Comparison of ENCODE assay signal across 2 cellular contexts in the genomic region with DNA sequence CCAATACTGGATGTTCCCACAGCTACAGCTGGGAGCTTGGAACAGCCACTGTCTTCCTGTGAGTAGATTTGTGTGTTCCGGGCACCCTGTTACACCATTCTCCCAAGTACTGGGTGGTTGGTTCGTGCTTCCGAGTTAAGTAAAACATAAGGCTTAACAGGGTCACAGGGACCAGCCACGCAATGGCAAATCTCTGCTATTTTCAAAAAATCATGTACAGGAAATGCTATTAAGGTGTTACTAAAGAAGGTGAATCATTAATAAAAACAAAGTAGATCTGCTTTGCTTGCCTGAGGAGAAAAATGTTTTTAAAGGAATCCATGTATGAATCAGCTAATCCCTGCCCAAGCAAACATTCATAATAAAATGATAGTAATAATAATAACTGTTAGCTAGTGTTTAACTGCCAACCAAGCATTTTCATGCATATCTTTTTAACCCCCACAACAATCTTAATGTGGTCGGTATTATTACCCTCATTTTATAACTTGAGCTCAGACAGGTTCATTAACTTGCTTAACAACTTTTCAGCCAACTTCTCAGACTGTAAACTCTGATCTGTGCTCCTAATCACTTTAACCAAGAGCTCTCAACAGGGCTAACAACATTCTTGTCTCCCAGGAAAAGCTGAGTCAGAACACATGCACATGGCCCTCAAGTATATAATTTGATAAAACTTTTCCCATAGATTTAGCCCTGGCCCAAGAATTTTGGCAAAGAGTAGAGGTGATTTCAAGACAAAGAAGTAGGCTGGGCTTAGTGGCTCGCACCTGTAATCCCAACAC.
A peak's percentile ranks its signal among the peaks of the same experiment; 100 is the strongest.
TF ChIP-seq lines count a peak whose summit lies in the region.

No MANE protein-coding gene starts in this region.

TF ChIP-seq in SK-N-SH treated with all-trans-retinoic acid at 6 μM for 48 hours, 23 proteins besides CTCF, POLR2A, EP300 and RAD21 (continued from another document):
- 0 out of 2 replicates have a peak, but pooled peaks have one; percentile 16 for TF ChIP-seq PATZ1 (CRISPR knock-in tag; IDR thresholded peaks at IDR 0.05; ENCODE audit: borderline replicate concordance)
- TF ChIP-seq ZNF8 (CRISPR knock-in tag; IDR thresholded peaks at IDR 0.05): no peak
- TF ChIP-seq SNAI2 (CRISPR knock-in tag; IDR thresholded peaks at IDR 0.05): no peak
- peak; percentile 67 for TF ChIP-seq ISL1 (CRISPR knock-in tag; IDR thresholded peaks at IDR 0.05)
- TF ChIP-seq TCF4 (CRISPR knock-in tag; IDR thresholded peaks at IDR 0.05; ENCODE audit: borderline replicate concordance): no peak
- TF ChIP-seq ZC3H10 (CRISPR knock-in tag; IDR thresholded peaks at IDR 0.05): no peak
- no peak for TF ChIP-seq ZFP3 (CRISPR knock-in tag; IDR thresholded peaks at IDR 0.05)
- TF ChIP-seq TOX (CRISPR knock-in tag; IDR thresholded peaks at IDR 0.05; ENCODE audit: borderline replicate concordance): no peak
- TF ChIP-seq, protein P1, sequence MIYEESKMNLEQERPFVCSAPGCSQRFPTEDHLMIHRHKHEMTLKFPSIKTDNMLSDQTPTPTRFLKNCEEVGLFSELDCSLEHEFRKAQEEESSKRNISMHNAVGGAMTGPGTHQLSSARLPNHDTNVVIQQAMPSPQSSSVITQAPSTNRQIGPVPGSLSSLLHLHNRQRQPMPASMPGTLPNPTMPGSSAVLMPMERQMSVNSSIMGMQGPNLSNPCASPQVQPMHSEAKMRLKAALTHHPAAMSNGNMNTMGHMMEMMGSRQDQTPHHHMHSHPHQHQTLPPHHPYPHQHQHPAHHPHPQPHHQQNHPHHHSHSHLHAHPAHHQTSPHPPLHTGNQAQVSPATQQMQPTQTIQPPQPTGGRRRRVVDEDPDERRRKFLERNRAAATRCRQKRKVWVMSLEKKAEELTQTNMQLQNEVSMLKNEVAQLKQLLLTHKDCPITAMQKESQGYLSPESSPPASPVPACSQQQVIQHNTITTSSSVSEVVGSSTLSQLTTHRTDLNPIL (CRISPR knock-in tag; IDR thresholded peaks at IDR 0.05; ENCODE audit: low read depth): no peak
- TF ChIP-seq POU6F1 (CRISPR knock-in tag; IDR thresholded peaks at IDR 0.05; ENCODE audit: borderline replicate concordance, low read depth): no peak
- TF ChIP-seq ESRRG (CRISPR knock-in tag; IDR thresholded peaks at IDR 0.05): no peak
- no peak for TF ChIP-seq ZNF70 (CRISPR knock-in tag; IDR thresholded peaks at IDR 0.05)
TF ChIP-seq in SK-N-SH treated with all-trans-retinoic acid at 6 μM for 48 hours: peak in this region for 2.

TF ChIP-seq in SK-N-SH, 30 proteins besides CTCF, POLR2A, EP300 and RAD21 (continued from another document):
- TF ChIP-seq, protein P2, sequence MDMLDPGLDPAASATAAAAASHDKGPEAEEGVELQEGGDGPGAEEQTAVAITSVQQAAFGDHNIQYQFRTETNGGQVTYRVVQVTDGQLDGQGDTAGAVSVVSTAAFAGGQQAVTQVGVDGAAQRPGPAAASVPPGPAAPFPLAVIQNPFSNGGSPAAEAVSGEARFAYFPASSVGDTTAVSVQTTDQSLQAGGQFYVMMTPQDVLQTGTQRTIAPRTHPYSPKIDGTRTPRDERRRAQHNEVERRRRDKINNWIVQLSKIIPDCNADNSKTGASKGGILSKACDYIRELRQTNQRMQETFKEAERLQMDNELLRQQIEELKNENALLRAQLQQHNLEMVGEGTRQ (IDR thresholded peaks at IDR 0.05; ENCODE audit: borderline replicate concordance, low read depth, low read length): no peak
- TF ChIP-seq JUND (IDR thresholded peaks at IDR 0.05): no peak
- no peak for TF ChIP-seq RCOR1 (IDR thresholded peaks at IDR 0.05; ENCODE audit: low read length)
- TF ChIP-seq USF1 (IDR thresholded peaks at IDR 0.05; ENCODE audit: borderline replicate concordance, low read depth): no peak
- no peak for TF ChIP-seq FOSL2 (IDR thresholded peaks at IDR 0.05; ENCODE audit: borderline replicate concordance, low read depth)
- no peak for TF ChIP-seq IRF3 (IDR thresholded peaks at IDR 0.05; ENCODE audit: low read depth, low read length)
- TF ChIP-seq POLR2AphosphoS5 (IDR thresholded peaks at IDR 0.05; ENCODE audit: low read depth, low read length): no peak
- no peak for TF ChIP-seq MXI1 (IDR thresholded peaks at IDR 0.05; ENCODE audit: low read depth, low read length)
- TF ChIP-seq MEF2A (IDR thresholded peaks at IDR 0.05; ENCODE audit: borderline replicate concordance, low read depth): no peak
TF ChIP-seq in SK-N-SH: peak in this region for 0.
